1 cellular context compared by ENCODE assay signal in genomic region chr14:49861923-49862673, GRCh38.
TF ChIP-seq lines count a peak whose summit lies in the region.

No MANE protein-coding gene starts in this region.

TF ChIP-seq in K562, 482 proteins besides CTCF, POLR2A, EP300 and RAD21 (continued from another document and continues in another):
- no peak for TF ChIP-seq ZNF318 (IDR thresholded peaks at IDR 0.05; ENCODE audit: borderline replicate concordance in 1 of 2, low read depth in 1 of 2)
- no peak for TF ChIP-seq BRCA1 (IDR thresholded peaks at IDR 0.05)
- no peak for TF ChIP-seq BRCA1 (CRISPR knock-in tag; IDR thresholded peaks at IDR 0.05)
- TF ChIP-seq BRD4 (IDR thresholded peaks at IDR 0.05): 0 out of 2 replicates have a peak, but pooled peaks have one; percentile 38
- peak; percentile 10; the same call in 1 of the 2 replicates for TF ChIP-seq ZNF584 (CRISPR knock-in tag; IDR thresholded peaks at IDR 0.05; ENCODE audit: low read depth)
- TF ChIP-seq DEAF1 (CRISPR knock-in tag; IDR thresholded peaks at IDR 0.05): 0 out of 2 replicates have a peak, but pooled peaks have one; percentile 26
- TF ChIP-seq RBM34 (IDR thresholded peaks at IDR 0.05; ENCODE audit: borderline replicate concordance, insufficient read depth, low read length): no peak
- TF ChIP-seq ZKSCAN1 (IDR thresholded peaks at IDR 0.05; ENCODE audit: low read depth, low read length): no peak
- TF ChIP-seq TSC22D4 (tag; IDR thresholded peaks at IDR 0.05): no peak
- peak; percentile 100 for TF ChIP-seq GTF3C2 (IDR thresholded peaks at IDR 0.05; ENCODE audit: borderline replicate concordance, extremely low read depth, insufficient read length)
- TF ChIP-seq CEBPG (CRISPR knock-in tag; IDR thresholded peaks at IDR 0.05): no peak
- TF ChIP-seq CEBPG (tag; conservative IDR thresholded peaks at IDR 0.05 in 1 of 2, IDR thresholded peaks at IDR 0.05 in 1 of 2): peak in 1 of 2 experiments; percentile 7; a peak in 1 of 4 replicates
- TF ChIP-seq POLR2AphosphoS5 (IDR thresholded peaks at IDR 0.05; ENCODE audit: control insufficient read depth, insufficient read depth, low read depth, low read length): peak; percentile 48; the same call in 1 of the 2 replicates
- no peak; the same call in 1 of the 2 replicates for TF ChIP-seq ZNF407 (IDR thresholded peaks at IDR 0.05; ENCODE audit: low read depth)
- no peak for TF ChIP-seq ZNF408 (CRISPR knock-in tag; IDR thresholded peaks at IDR 0.05; ENCODE audit: low read depth)
- TF ChIP-seq ZNF449 (CRISPR knock-in tag; IDR thresholded peaks at IDR 0.05): no peak
- no peak for TF ChIP-seq ARID3B (CRISPR knock-in tag; IDR thresholded peaks at IDR 0.05; ENCODE audit: borderline replicate concordance)
- peak; percentile 8; the same call in 1 of the 2 replicates for TF ChIP-seq HES1 (IDR thresholded peaks at IDR 0.05; ENCODE audit: low read depth)
- no peak for TF ChIP-seq RFX1 (IDR thresholded peaks at IDR 0.05)
- TF ChIP-seq KDM4B (IDR thresholded peaks at IDR 0.05; ENCODE audit: borderline replicate concordance in 2 of 2, low read depth in 1 of 2): 0 out of 4 replicates have a peak, but pooled peaks of 1 of the 2 experiments have one; percentile 5
- no peak for TF ChIP-seq SAFB (IDR thresholded peaks at IDR 0.05; ENCODE audit: borderline replicate concordance, low read depth, low read length)
- TF ChIP-seq PML (IDR thresholded peaks at IDR 0.05; ENCODE audit: low read length): no peak
